In genomic region chr12:93849946-93850345, GRCh38 we compare ENCODE assay signal across 1 cellular context.
TF ChIP-seq lines count a peak whose summit lies in the region.

No MANE protein-coding gene starts in this region.

TF ChIP-seq in K562, 482 proteins besides CTCF, POLR2A, EP300 and RAD21 (continued from another document):
- no peak for TF ChIP-seq ELK1 (CRISPR knock-in tag; IDR thresholded peaks at IDR 0.05)
